In genomic region chr15:74615313-74616019, GRCh38 we compare ENCODE assay signal across 8 cellular contexts.
DNase-seq lines count a peak whose midpoint lies in the region; ATAC-seq lines count a peak whose summit lies in the region.

Gene CLK3 (plus strand): TSS chr15:74615836. CDS start chr15:74619197, 3,361 bp downstream.

- H3K27ac ChIP-seq in caudate nucleus (ENCODE audit: low read depth, low read length): peak within 1 kb of the TSS; percentile 95

- DNase-seq in AG08396 (ENCODE audit: low spot score) (peak; percentile 97), NCI-H345 treated with DMSO at 0.1 percent for 48 hours (lab: John Stamatoyannopoulos, UW; ENCODE audit: unreplicated experiment) (peak; percentile 83), caudate nucleus (lab: John Stamatoyannopoulos, UW) (peak; percentile 16 to 97 (median 91)), iris pigment epithelial cell (ENCODE audit: low read depth) (peak; percentile 85)
- DNase-seq in activated CD4-positive, CD25-positive, alpha-beta regulatory T cell (lab: John Stamatoyannopoulos, UW): peak; percentile 91 to 96 (median 94)
- DNase-seq in stimulated activated CD4-positive, alpha-beta T cell treated with anti-CD3 and anti-CD28 coated beads, Interleukin-12 subunit alpha, Interleukin-12 subunit beta, amount 100 ng/mL, for 4 hours: peak; percentile 98

- ATAC-seq in GM19023 (IDR thresholded peaks at IDR 0.05; ENCODE audit: unreplicated experiment): peak; percentile 66
- ATAC-seq in HG03196 (IDR thresholded peaks at IDR 0.05; ENCODE audit: unreplicated experiment): peak; percentile 84

Comparison
In these comparisons a context has a peak if more than half of its experiments do, and no peak if none do; other contexts are left out.
1. Peak in every context shown above with its lines: DNase-seq, ATAC-seq and H3K27ac ChIP-seq.